ENCODE assay signal across 8 cellular contexts in genomic region chr10:79068562-79069324, GRCh38. TPM values are rescaled to one million over a fixed set of nuclear protein-coding genes. Genes with fewer than 3 reads are reported as not detected.
DNase-seq lines count a peak whose midpoint lies in the region; ATAC-seq and TF ChIP-seq lines count a peak whose summit lies in the region.

Gene ZMIZ1, plus strand, starts transcription at chr10:79068966. Its CDS starts 132,667 bp downstream, at chr10:79201633.

- peak within 1 kb of the TSS; percentile 88 for H2AFZ ChIP-seq in PC-3 (ENCODE audit: low read length)

- H3K9ac ChIP-seq in PC-3 (ENCODE audit: low read length) (peak within 1 kb of the TSS; percentile 45), muscle layer of colon (ENCODE audit: low read length) (peak within 1 kb of the TSS; percentile 87)

- intact Hi-C loops in PC-3 (cut with micrococcal nuclease) = loop anchor here (1.0 to 10.0 kb wide), 14 partner anchors 77 to 1040 kb away; partner anchors contain the start of genes POLR3A, TMEM254 and ZCCHC24

- H3K4me1 ChIP-seq in PC-3 (ENCODE audit: insufficient read depth, low read length) (peaks cover 34% of the 10 kb centered on the region), muscle layer of colon (ENCODE audit: insufficient read depth, low read length) (peaks cover 29% of the 10 kb centered on the region)

- H3K27me3 Mint-ChIP-seq in activated T-cell treated with anti-CD3 and anti-CD28 coated beads, Interleukin-2, amount 50 U/mL, for 4 hours (ENCODE audit: low read depth) = no peaks in the 10 kb centered on the region

- DNase-seq in DMS 273 (lab: John Stamatoyannopoulos, UW; ENCODE audit: unreplicated experiment) (peak; percentile 93), HuH-7 (ENCODE audit: low spot score) (peak; percentile 85), PC-3 (peak; percentile 100)
- peak; percentile 72 for DNase-seq in activated T-cell treated with anti-CD3 and anti-CD28 coated beads, Interleukin-2, amount 50 U/mL, for 4 hours
- DNase-seq in stimulated activated CD8-positive, alpha-beta memory T cell treated with anti-CD3 and anti-CD28 coated beads, Interleukin-7, amount 100 ng/mL, for 24 hours (ENCODE audit: low read depth) = peak; percentile 59

- H3K9me3 ChIP-seq in PC-3 (ENCODE audit: low read length) (no peaks in the 10 kb centered on the region), muscle layer of colon (ENCODE audit: low read length) (no peaks in the 10 kb centered on the region)

- H3K4me2 ChIP-seq in PC-3 (ENCODE audit: low read length) = peak within 1 kb of the TSS; percentile 86

- TF ChIP-seq CTCF in PC-3 (conservative IDR thresholded peaks at IDR 0.05; ENCODE audit: low read depth, low read length) = peak; percentile 57

- H3K4me1 Mint-ChIP-seq in activated T-cell treated with anti-CD3 and anti-CD28 coated beads, Interleukin-2, amount 50 U/mL, for 4 hours (ENCODE audit: low read depth) = peaks cover 58% of the 10 kb centered on the region

- no peaks in the 10 kb centered on the region for H3F3A ChIP-seq in PC-3 (ENCODE audit: low read length, unreplicated experiment)

- H3K9me2 ChIP-seq in PC-3 (replicated peaks; ENCODE audit: low read length) = no peaks in the 10 kb centered on the region

- no peaks in the 10 kb centered on the region for H3K27me3 ChIP-seq in PC-3 (ENCODE audit: low read length)
- no peaks in the 10 kb centered on the region for H3K27me3 ChIP-seq in muscle layer of colon (ENCODE audit: control insufficient read depth in 1 of 2, insufficient read depth in 2 of 2, low read length in 2 of 2)

- no peaks in the 10 kb centered on the region for H3K36me3 ChIP-seq in PC-3 (ENCODE audit: low read depth, low read length)
- no peaks in the 10 kb centered on the region for H3K36me3 ChIP-seq in muscle layer of colon (ENCODE audit: insufficient read depth, low read length)

- H3K4me3 ChIP-seq in PC-3 (ENCODE audit: low read length) = peak within 1 kb of the TSS; percentile 66
- H3K4me3 ChIP-seq in muscle layer of colon (ENCODE audit: low read depth in 1 of 2, low read length in 2 of 2) = peak within 1 kb of the TSS; percentile 88 to 92

- H3K4me3 Mint-ChIP-seq in activated T-cell treated with anti-CD3 and anti-CD28 coated beads, Interleukin-2, amount 50 U/mL, for 4 hours = peak within 1 kb of the TSS; percentile 94

- BruUV-seq in PC-3 (replicated peaks; lab: Mats Ljungman, UMichigan) = no TSS peak

- POLR2A ChIA-PET in PC-3 (lab: Charles Lee; ENCODE audit: unreplicated experiment) = interaction anchor here (0.6 to 0.7 kb wide), 4 partner anchors 55 to 404 kb away, joined by 3 to 5 read pairs (median 4); no protein-coding TSS in a partner anchor

- no peaks in the 10 kb centered on the region for H3K9me3 Mint-ChIP-seq in activated T-cell treated with anti-CD3 and anti-CD28 coated beads, Interleukin-2, amount 50 U/mL, for 4 hours

- H3K36me3 Mint-ChIP-seq in activated T-cell treated with anti-CD3 and anti-CD28 coated beads, Interleukin-2, amount 50 U/mL, for 4 hours (ENCODE audit: insufficient read depth) = no peaks in the 10 kb centered on the region

- H3K79me2 ChIP-seq in PC-3 (ENCODE audit: low read length) = peaks cover 45% of the 10 kb centered on the region

- ATAC-seq in GM21515 (IDR thresholded peaks at IDR 0.05; ENCODE audit: unreplicated experiment) (peak; percentile 65), PC-3 (peak; percentile 47), esophagus mucosa (peak; percentile 58)
- peak; percentile 63 to 67 for ATAC-seq in activated T-cell treated with anti-CD3 and anti-CD28 coated beads, Interleukin-2, amount 50 U/mL, for 4 hours

- H3K27ac ChIP-seq in PC-3 (ENCODE audit: low read length) (peak within 1 kb of the TSS; percentile 3), muscle layer of colon (ENCODE audit: low read depth, low read length) (peak within 1 kb of the TSS; percentile 98)

- H4K20me1 ChIP-seq in PC-3 (ENCODE audit: low read length) = peaks cover 26% of the 10 kb centered on the region

- CTCF ChIA-PET in PC-3 (lab: Charles Lee) = interaction anchor here (0.6 to 4.1 kb wide), 4 partner anchors 56 to 126 kb away, joined by 3 to 36 read pairs (median 14); no protein-coding TSS in a partner anchor

RNA-seq across cellular contexts. Expression of gene ZMIZ1, which starts in this region (rescaled TPM):
- total RNA-seq in PC-3 (2014; rRNA removed) (55.4 and 84.2 TPM in 2 replicates), esophagus mucosa (43.8 TPM)
- 10 to 100 TPM; 17.7 to 21.0 (median 18.0) TPM for total RNA-seq in activated T-cell treated with anti-CD3 and anti-CD28 coated beads, Interleukin-2, amount 50 U/mL, for 4 hours

Comparison
In these comparisons a context has a peak if more than half of its experiments do, and no peak if none do; other contexts are left out.
1. Peak in every context shown above with its lines: DNase-seq, ATAC-seq, H3K4me3 ChIP-seq and H3K27ac ChIP-seq.